ENCODE assay signal across 21 cellular contexts in the genomic region with DNA sequence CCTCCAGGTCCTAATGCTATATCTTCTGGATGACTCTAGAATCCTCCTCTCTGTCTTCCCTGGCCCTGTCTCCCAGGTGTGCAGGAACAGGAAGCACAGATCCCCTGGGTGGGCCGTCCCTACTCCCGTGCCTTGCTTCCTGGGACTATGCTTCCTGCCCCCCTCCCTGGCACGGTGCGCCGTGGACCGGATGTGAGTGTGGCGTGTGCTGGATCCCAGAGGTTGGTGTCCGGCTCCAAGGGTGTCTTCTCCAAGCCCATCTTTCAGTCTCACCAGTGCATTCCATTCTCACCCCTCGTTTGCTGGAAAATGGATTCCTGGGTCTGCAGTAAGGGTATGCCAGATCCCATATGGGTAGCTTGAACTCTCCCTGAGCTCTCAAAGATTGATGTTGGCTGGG.
A peak's percentile ranks its signal among the peaks of the same experiment; 100 is the strongest.
DNase-seq lines count a peak whose midpoint lies in the region; ATAC-seq and TF ChIP-seq lines count a peak whose summit lies in the region.
"Had no signal": no experiment of that assay in that cellular context is flagged by ENCODE, and none has a peak within 500 bp of the region (broad histone marks: within the 10 kb centered on the region; RNA-seq: fewer than 3 reads in every experiment).

No MANE protein-coding gene starts in this region.

- TF ChIP-seq POLR2A in esophagus muscularis mucosa (IDR thresholded peaks at IDR 0.05; ENCODE audit: low read depth) = no peak

- peak; percentile 16 for ATAC-seq in stimulated activated naive CD8-positive, alpha-beta T cell treated with anti-CD3 and anti-CD28 coated beads, Interleukin-15, amount 100 ng/mL, for 72 hours
- ATAC-seq in stimulated activated naive CD8-positive, alpha-beta T cell treated with anti-CD3 and anti-CD28 coated beads, Interleukin-15, Interleukin-2, amounts not matched to agents 100 U/mL and 50 U/mL, for 24 hours = no peak
- ATAC-seq in stimulated activated effector memory CD8-positive, alpha-beta T cell treated with anti-CD3 and anti-CD28 coated beads, Interleukin-12 subunit alpha, Interleukin-12 subunit beta, amount 100 ng/mL, for 72 hours = peak; percentile 11
- ATAC-seq in GM18519 (IDR thresholded peaks at IDR 0.05; ENCODE audit: low FRiP score, unreplicated experiment) = no peak
- ATAC-seq in GM19463 (IDR thresholded peaks at IDR 0.05; ENCODE audit: unreplicated experiment) = no peak
- ATAC-seq: CD8-positive, alpha-beta T cell; GM12878; Right ventricle myocardium inferior had no signal

- H3K9me3 ChIP-seq in esophagus muscularis mucosa = no peaks in the 10 kb centered on the region
- H3K9me3 ChIP-seq: Caco-2, MG63, SJSA1 had no signal

- intact Hi-C loops in esophagus muscularis mucosa (cut with DNase I) = no loop called here

- peaks cover 5% of the 10 kb centered on the region for H3K4me1 Mint-ChIP-seq in stimulated activated naive CD8-positive, alpha-beta T cell treated with anti-CD3 and anti-CD28 coated beads, Interleukin-15, amount 100 ng/mL, for 72 hours
- H3K4me1 Mint-ChIP-seq in stimulated activated effector memory CD8-positive, alpha-beta T cell treated with anti-CD3 and anti-CD28 coated beads, Interleukin-12 subunit alpha, Interleukin-12 subunit beta, amount 100 ng/mL, for 72 hours = peaks cover 3% of the 10 kb centered on the region
- H3K4me1 Mint-ChIP-seq: B cell had no signal

- 91% methylated on average over 9 of the region's 9 CpGs for WGBS in esophagus muscularis mucosa

- H3K4me3 ChIP-seq in esophagus muscularis mucosa = no peak overlapping the region
- H3K4me3 ChIP-seq: GM12878, MG63, PC-9, SJSA1 had no signal

- TF ChIP-seq CTCF in esophagus muscularis mucosa (IDR thresholded peaks at IDR 0.05) = no peak

- H3K36me3 ChIP-seq in esophagus muscularis mucosa = no peaks in the 10 kb centered on the region
- H3K36me3 ChIP-seq: MG63, SJSA1 had no signal

- DNase-seq in stimulated activated naive CD8-positive, alpha-beta T cell treated with anti-CD3 and anti-CD28 coated beads, Interleukin-15, amount 100 ng/mL, for 72 hours = no peak
- DNase-seq in stimulated activated naive CD8-positive, alpha-beta T cell treated with anti-CD3 and anti-CD28 coated beads, Interleukin-15, Interleukin-2, amounts not matched to agents 100 U/mL and 50 U/mL, for 24 hours = no peak
- DNase-seq in esophagus muscularis mucosa (ENCODE audit: extremely low spot score) (peak; percentile 66), 8988T (no peak)
- DNase-seq in stimulated activated effector memory CD8-positive, alpha-beta T cell treated with anti-CD3 and anti-CD28 coated beads, Interleukin-12 subunit alpha, Interleukin-12 subunit beta, amount 100 ng/mL, for 72 hours (ENCODE audit: low spot score in 2 of 2) = peak in 1 of 2 donors; percentile 22
- DNase-seq: Caco-2; CD8-positive, alpha-beta T cell; HCEC 1CT; KG1; MG63; NCI-H2029; NCI-H446 treated with DMSO at 0.1 percent for 48 hours; NCI-H526; PC-9 had no signal

- H3K27me3 Mint-ChIP-seq in stimulated activated naive CD8-positive, alpha-beta T cell treated with anti-CD3 and anti-CD28 coated beads, Interleukin-15, amount 100 ng/mL, for 72 hours = peaks cover 9% of the 10 kb centered on the region

- no peaks in the 10 kb centered on the region for H3K36me3 Mint-ChIP-seq in stimulated activated effector memory CD8-positive, alpha-beta T cell treated with anti-CD3 and anti-CD28 coated beads, Interleukin-12 subunit alpha, Interleukin-12 subunit beta, amount 100 ng/mL, for 72 hours
- H3K36me3 Mint-ChIP-seq: CD8-positive, alpha-beta T cell had no signal

- no peaks in the 10 kb centered on the region for H3K27me3 ChIP-seq in esophagus muscularis mucosa
- H3K27me3 ChIP-seq: MG63, SJSA1 had no signal

- no peak overlapping the region for H3K27ac Mint-ChIP-seq in stimulated activated naive CD8-positive, alpha-beta T cell treated with anti-CD3 and anti-CD28 coated beads, Interleukin-15, amount 100 ng/mL, for 72 hours
- no peak overlapping the region for H3K27ac Mint-ChIP-seq in stimulated activated effector memory CD8-positive, alpha-beta T cell treated with anti-CD3 and anti-CD28 coated beads, Interleukin-12 subunit alpha, Interleukin-12 subunit beta, amount 100 ng/mL, for 72 hours
- H3K27ac Mint-ChIP-seq: B cell; CD8-positive, alpha-beta T cell had no signal

- H3K4me3 Mint-ChIP-seq in stimulated activated naive CD8-positive, alpha-beta T cell treated with anti-CD3 and anti-CD28 coated beads, Interleukin-15, amount 100 ng/mL, for 72 hours = no peak overlapping the region
- H3K4me3 Mint-ChIP-seq in stimulated activated effector memory CD8-positive, alpha-beta T cell treated with anti-CD3 and anti-CD28 coated beads, Interleukin-12 subunit alpha, Interleukin-12 subunit beta, amount 100 ng/mL, for 72 hours = no peak overlapping the region
- H3K4me3 Mint-ChIP-seq: B cell; CD8-positive, alpha-beta T cell had no signal

- H3K4me1 ChIP-seq in esophagus muscularis mucosa = peaks cover 4 to 12% (median 8%) of the 10 kb centered on the region in 4 donors
- H3K4me1 ChIP-seq: SJSA1 had no signal

- TF ChIP-seq EP300 in esophagus muscularis mucosa (IDR thresholded peaks at IDR 0.05) = no peak

- H3K27ac ChIP-seq in esophagus muscularis mucosa (replicated peaks in 1 of 4) = no peak overlapping the region
- H3K27ac ChIP-seq: C4-2B, PC-9, SJSA1 had no signal

- H3K9me3 Mint-ChIP-seq in stimulated activated naive CD8-positive, alpha-beta T cell treated with anti-CD3 and anti-CD28 coated beads, Interleukin-15, amount 100 ng/mL, for 72 hours = no peaks in the 10 kb centered on the region
- H3K9me3 Mint-ChIP-seq in stimulated activated effector memory CD8-positive, alpha-beta T cell treated with anti-CD3 and anti-CD28 coated beads, Interleukin-12 subunit alpha, Interleukin-12 subunit beta, amount 100 ng/mL, for 72 hours = no peaks in the 10 kb centered on the region
- H3K9me3 Mint-ChIP-seq: CD8-positive, alpha-beta T cell had no signal

Comparison
In these comparisons a context has a peak if more than half of its experiments do, and no peak if none do; other contexts are left out.
1. ATAC-seq: peak in stimulated activated naive CD8-positive, alpha-beta T cell treated with anti-CD3 and anti-CD28 coated beads, Interleukin-15, amount 100 ng/mL, for 72 hours (single experiment) and stimulated activated effector memory CD8-positive, alpha-beta T cell treated with anti-CD3 and anti-CD28 coated beads, Interleukin-12 subunit alpha, Interleukin-12 subunit beta, amount 100 ng/mL, for 72 hours (single experiment); none in stimulated activated naive CD8-positive, alpha-beta T cell treated with anti-CD3 and anti-CD28 coated beads, Interleukin-15, Interleukin-2, amounts not matched to agents 100 U/mL and 50 U/mL, for 24 hours (single experiment), GM18519 (single experiment) and GM19463 (single experiment).